In genomic region chr1:225881081-225882007, GRCh38 we compare ENCODE assay signal across 1 cellular context.
TF ChIP-seq lines count a peak whose summit lies in the region.

No MANE protein-coding gene starts in this region.

TF ChIP-seq in H1, 55 proteins besides CTCF, POLR2A, EP300 and RAD21:
- TF ChIP-seq TAF7 (optimal IDR thresholded peaks at IDR 0.05; ENCODE audit: borderline replicate concordance, low read depth, low read length), result no peak
- TF ChIP-seq SAP30 (IDR thresholded peaks at IDR 0.05; ENCODE audit: insufficient read depth, insufficient replicate concordance, low read length), result peak; percentile 5
